In genomic region chr6:92011681-92012245, GRCh38 we compare ENCODE assay signal across 16 cellular contexts.
"Had no signal": no experiment of that assay in that cellular context is flagged by ENCODE, and none has a peak within 500 bp of the region (broad histone marks: within the 10 kb centered on the region; RNA-seq: fewer than 3 reads in every experiment).

No MANE protein-coding gene starts in this region.

- H3K27me3 Mint-ChIP-seq: dendritic cell treated with granulocyte-macrophage colony-stimulating factor and Interleukin-4, amounts not matched to agents 40 ng/mL and 50 ng/mL, for 4 days; effector memory CD8-positive, alpha-beta T cell had no signal

- H3K4me3 ChIP-seq: cardiac muscle cell, esophagus muscularis mucosa, gastrocnemius medialis, stomach, thoracic aorta, transverse colon had no signal

- H3K27me3 ChIP-seq: cardiac muscle cell, esophagus muscularis mucosa, gastrocnemius medialis, stomach, transverse colon had no signal

- H3K9me3 ChIP-seq: gastrocnemius medialis, thoracic aorta had no signal

- H3K36me3 ChIP-seq: cardiac muscle cell, esophagus muscularis mucosa, gastrocnemius medialis, stomach, thoracic aorta, transverse colon had no signal

- H3K4me1 Mint-ChIP-seq: mesothelial cell of epicardium, nephron had no signal

- H3K4me3 Mint-ChIP-seq: dendritic cell treated with granulocyte-macrophage colony-stimulating factor and Interleukin-4, amounts not matched to agents 40 ng/mL and 50 ng/mL, for 4 days; effector memory CD8-positive, alpha-beta T cell; mesothelial cell of epicardium; nephron had no signal

- H3K27ac ChIP-seq: cardiac muscle cell, epithelial cell of prostate, esophagus muscularis mucosa, gastrocnemius medialis, stomach, thoracic aorta, transverse colon had no signal

- H3K4me1 ChIP-seq: esophagus muscularis mucosa, gastrocnemius medialis, stomach, transverse colon had no signal

- H3K36me3 Mint-ChIP-seq: mesothelial cell of epicardium had no signal

- DNase-seq: effector memory CD8-positive, alpha-beta T cell; gastrocnemius medialis; glutamatergic neuron; left colon; small intestine; stimulated activated CD4-positive, alpha-beta T cell treated with anti-CD3 and anti-CD28 coated beads, Interleukin-2, amount 100 ng/mL, for 48 hours; stomach; substantia nigra; transverse colon had no signal

- ATAC-seq: effector memory CD8-positive, alpha-beta T cell; gastrocnemius medialis; left colon had no signal

- H3K27ac Mint-ChIP-seq: dendritic cell treated with granulocyte-macrophage colony-stimulating factor and Interleukin-4, amounts not matched to agents 40 ng/mL and 50 ng/mL, for 4 days; effector memory CD8-positive, alpha-beta T cell; mesothelial cell of epicardium; nephron had no signal
